ENCODE assay signal across 14 cellular contexts in the genomic region with DNA sequence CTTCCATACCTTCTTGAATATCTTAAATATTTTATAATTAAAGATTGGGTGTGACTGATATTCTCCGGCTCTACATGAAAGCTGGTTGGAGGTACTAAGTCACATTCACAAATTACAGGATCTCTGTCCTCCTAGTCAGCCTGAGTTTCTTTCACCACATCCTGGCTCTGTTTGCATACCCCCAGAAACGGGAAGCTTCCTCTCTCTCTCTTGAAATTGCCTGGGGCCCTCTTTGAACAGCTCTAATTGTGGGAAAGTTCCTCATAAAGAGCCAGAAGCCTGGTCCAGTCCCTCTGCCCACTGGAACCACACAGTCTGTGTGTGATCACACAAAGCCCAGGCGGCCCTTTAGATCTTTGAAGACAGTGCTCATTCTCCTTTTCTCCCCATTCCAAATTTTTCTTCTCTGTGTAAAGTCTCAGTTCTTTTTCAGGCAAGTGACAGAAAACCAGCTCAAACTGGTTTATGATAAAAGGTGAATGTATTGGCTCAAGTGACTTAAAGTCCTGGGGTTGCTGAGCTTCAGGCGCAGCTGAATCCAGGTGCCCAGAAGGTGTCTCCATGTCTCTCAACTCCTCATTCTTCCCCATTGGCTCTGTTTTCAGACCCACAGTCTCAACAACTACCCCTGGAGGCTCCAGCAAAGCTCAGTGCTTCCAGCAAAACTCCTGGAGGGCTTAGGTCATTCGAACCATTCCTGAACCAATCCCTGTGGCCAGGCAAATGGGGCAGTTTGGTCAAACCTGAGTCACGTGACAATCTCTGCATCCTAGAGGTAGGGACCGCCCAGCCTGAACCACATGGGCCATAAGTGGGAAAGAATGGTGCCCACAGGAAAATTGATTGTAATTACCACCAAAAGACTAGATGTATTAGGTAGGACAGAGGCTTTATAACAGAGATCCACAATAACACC. TPM values are rescaled to one million over a fixed set of nuclear protein-coding genes. Genes with fewer than 3 reads are reported as not detected.
A peak's percentile ranks its signal among the peaks of the same experiment; 100 is the strongest.
DNase-seq lines count a peak whose midpoint lies in the region; ATAC-seq, FAIRE-seq and TF ChIP-seq lines count a peak whose summit lies in the region.
"Had no signal": no experiment of that assay in that cellular context is flagged by ENCODE, and none has a peak within 500 bp of the region (broad histone marks: within the 10 kb centered on the region; RNA-seq: fewer than 3 reads in every experiment).

No MANE protein-coding gene starts in this region.

- H3K27me3 ChIP-seq in IMR-90 (ENCODE audit: control insufficient read depth, insufficient read depth, low read length) (peaks cover 4% of the 10 kb centered on the region), keratinocyte (ENCODE audit: control insufficient read depth, extremely low read depth, insufficient read depth, low read length) (peaks cover 7% of the 10 kb centered on the region)

- H3K4me3 ChIP-seq in IMR-90 (ENCODE audit: insufficient read depth, low read depth, low read length) = no peak overlapping the region
- H3K4me3 ChIP-seq in keratinocyte (ENCODE audit: control insufficient read depth in 2 of 3, extremely low read depth in 1 of 3, insufficient read depth in 2 of 3, low read depth in 1 of 3, low read length in 3 of 3) = no peak overlapping the region
- no peak overlapping the region for H3K4me3 ChIP-seq in foreskin fibroblast (ENCODE audit: low read depth in 1 of 2, low read length in 2 of 2)
- H3K4me3 ChIP-seq: GM23248 had no signal

- peaks cover 1 to 16% (median 8%) of the 10 kb centered on the region in 3 donors for H3K27me3 Mint-ChIP-seq in CD14-positive monocyte (ENCODE audit: low read depth in 3 of 3)

- no peak overlapping the region for H4K91ac ChIP-seq in IMR-90 (ENCODE audit: insufficient read depth, low read depth, low read length)

- peak overlapping the region in 6 of 7 donors; percentile 13 to 76 (median 36) for H3K27ac Mint-ChIP-seq in CD14-positive monocyte

- no peak overlapping the region for H3K27ac ChIP-seq in IMR-90 (ENCODE audit: insufficient read depth, low read length)
- no peak overlapping the region for H3K27ac ChIP-seq in keratinocyte (ENCODE audit: control insufficient read depth, insufficient read depth, low read length)
- H3K27ac ChIP-seq: GM23248 had no signal

- H3K9me3 ChIP-seq in IMR-90 (ENCODE audit: control insufficient read depth, insufficient read depth, low read length) (no peaks in the 10 kb centered on the region), keratinocyte (ENCODE audit: control insufficient read depth, low read depth, low read length) (no peaks in the 10 kb centered on the region)

- H3K79me1 ChIP-seq in IMR-90 (ENCODE audit: low read depth in 1 of 2, low read length in 2 of 2) = no peaks in the 10 kb centered on the region

- H4K5ac ChIP-seq in IMR-90 (ENCODE audit: low read depth, low read length) = no peak overlapping the region

- no peak overlapping the region for H3K18ac ChIP-seq in IMR-90 (ENCODE audit: low read depth, low read length)

- no peak overlapping the region for H2AK9ac ChIP-seq in IMR-90 (replicated peaks; ENCODE audit: low read depth, low read length, poor library complexity)

- H3K56ac ChIP-seq in IMR-90 (ENCODE audit: extremely low read depth, insufficient read depth, low read length) = no peak overlapping the region

- no peak overlapping the region for H4K8ac ChIP-seq in IMR-90 (ENCODE audit: low read depth in 2 of 2, low read length in 2 of 2)

- peak overlapping the region in 1 of 2 donors; percentile 49 for H3K4me3 Mint-ChIP-seq in CD14-positive monocyte

- no peak overlapping the region for H3K23ac ChIP-seq in IMR-90 (ENCODE audit: low read depth, low read length)

- TF ChIP-seq CTCF in CD14-positive monocyte (IDR thresholded peaks at IDR 0.05) = no peak
- TF ChIP-seq CTCF in IMR-90 (conservative IDR thresholded peaks at IDR 0.05; ENCODE audit: low read depth, low read length) = no peak
- TF ChIP-seq CTCF in keratinocyte (optimal IDR thresholded peaks at IDR 0.05 in 1 of 3, IDR thresholded peaks at IDR 0.05 in 1 of 3, conservative IDR thresholded peaks at IDR 0.05 in 1 of 3; ENCODE audit: extremely low read depth in 1 of 3, insufficient read depth in 2 of 3, low read length in 3 of 3) = no peak
- TF ChIP-seq CTCF in foreskin fibroblast (IDR thresholded peaks at IDR 0.05; ENCODE audit: low read depth, low read length) = no peak

- no TSS peak for BruUV-seq in IMR-90 (replicated peaks; lab: Mats Ljungman, UMichigan)

- H3K4me1 Mint-ChIP-seq in CD14-positive monocyte = peaks cover 32% of the 10 kb centered on the region

- no peaks in the 10 kb centered on the region for H3K9me1 ChIP-seq in IMR-90 (ENCODE audit: insufficient read depth, low read length)
- no peaks in the 10 kb centered on the region for H3K9me1 ChIP-seq in keratinocyte (ENCODE audit: control insufficient read depth, extremely low read depth, insufficient read depth, low read length)

- no peak for TF ChIP-seq POLR2A in IMR-90 (IDR thresholded peaks at IDR 0.05; ENCODE audit: low read depth, low read length)

- H3K4me2 ChIP-seq in IMR-90 (ENCODE audit: low read depth, low read length) (no peak overlapping the region), keratinocyte (ENCODE audit: control insufficient read depth, extremely low read depth, insufficient read depth, low read depth, low read length) (no peak overlapping the region)

- peaks cover 0 to 3% (median 0%) of the 10 kb centered on the region in 7 donors for H3K9me3 Mint-ChIP-seq in CD14-positive monocyte

- no peak overlapping the region for H3K4ac ChIP-seq in IMR-90 (ENCODE audit: low read depth, low read length)

- POLR2A ChIA-PET in IMR-90 (lab: Charles Lee; ENCODE audit: unreplicated experiment) = no interaction called here

- H2BK5ac ChIP-seq in IMR-90 (ENCODE audit: low read depth, low read length, poor library complexity, severe bottlenecking) = no peak overlapping the region

- H4K20me1 ChIP-seq in IMR-90 (ENCODE audit: insufficient read depth, low read length) = peaks cover 5% of the 10 kb centered on the region; the same call in 1 of the 2 replicates
- H4K20me1 ChIP-seq in keratinocyte (ENCODE audit: control insufficient read depth, extremely low read depth, insufficient read depth, low read length) = no peaks in the 10 kb centered on the region

- H2BK15ac ChIP-seq in IMR-90 (ENCODE audit: low read depth, low read length) = no peak overlapping the region

- no peak for TF ChIP-seq RAD21 in IMR-90 (IDR thresholded peaks at IDR 0.05; ENCODE audit: low read length)

- intact Hi-C loops in CD14-positive monocyte (cut with micrococcal nuclease) = no loop called here
- intact Hi-C loops in IMR-90 (cut with micrococcal nuclease) = no loop called here

- H3K36me3 ChIP-seq in IMR-90 (ENCODE audit: control insufficient read depth, insufficient read depth, low read length) = no peaks in the 10 kb centered on the region
- no peaks in the 10 kb centered on the region for H3K36me3 ChIP-seq in keratinocyte (ENCODE audit: control insufficient read depth in 2 of 2, extremely low read depth in 1 of 2, insufficient read depth in 2 of 2, low read length in 2 of 2)

- in situ Hi-C loops in IMR-90 (cut with MboI; ENCODE audit: low sequenced_read_pairs) = no loop called here
- in situ Hi-C loops in SK-MEL-5 (cut with HindIII; ENCODE audit: low pct_unique_long_range_greater_than_20kb, low sequenced_read_pairs) = no loop called here

- H3K36me3 Mint-ChIP-seq in CD14-positive monocyte = no peaks in the 10 kb centered on the region

- 81% methylated on average over 2 of the region's 7 CpGs; no CpG with 5 or more reads in 1 of the 2 experiments for WGBS in IMR-90 (ENCODE audit: extremely low coverage in 2 of 2, insufficient read length in 1 of 2), 2 experiments

- DNase-seq in CD14-positive monocyte (ENCODE audit: low spot score) (no peak), IMR-90 (no peak), SK-MEL-5 (ENCODE audit: low read depth, low spot score) (peak; percentile 53), keratinocyte (ENCODE audit: low read depth, low spot score) (no peak), GOT3 (lab: John Stamatoyannopoulos, UW) (no peak), foreskin fibroblast (no peak), COLO829 (ENCODE audit: low spot score) (no peak)
- DNase-seq: activated T-cell treated with anti-CD3 and anti-CD28 coated beads for 4 hours; effector CD8-positive, alpha-beta T cell; GM23248; T1000 had no signal

- no peak overlapping the region for H2AK5ac ChIP-seq in IMR-90 (ENCODE audit: low read depth, low read length)

- CTCF ChIA-PET in IMR-90 (lab: Yijun Ruan, JAX) = interaction anchor here (1.0 kb wide), 1 partner anchor 11 kb away, joined by 4 read pairs; no protein-coding TSS in a partner anchor

- FAIRE-seq in keratinocyte (lab: Jason Lieb, UNC) = peak; percentile 51
- FAIRE-seq: astrocyte, frontal cortex had no signal

- no peak overlapping the region for H2AFZ ChIP-seq in IMR-90 (replicated peaks; ENCODE audit: low read length, poor library complexity)
- H2AFZ ChIP-seq in keratinocyte (ENCODE audit: control insufficient read depth, low read length) = no peak overlapping the region
- H2AFZ ChIP-seq: GM23248 had no signal

- ATAC-seq in IMR-90 (ENCODE audit: low read depth) = no peak
- no peak for ATAC-seq in GM19324 (IDR thresholded peaks at IDR 0.05; ENCODE audit: low FRiP score, unreplicated experiment)

- H3K14ac ChIP-seq in IMR-90 (replicated peaks; ENCODE audit: low read depth, low read length) = 0 out of 2 replicates have a peak overlapping the region, but pooled peaks have one; percentile 33

- H3K79me2 ChIP-seq in keratinocyte (ENCODE audit: control insufficient read depth, insufficient read depth, low read length) = no peaks in the 10 kb centered on the region

- no peak overlapping the region for H3K9ac ChIP-seq in IMR-90 (ENCODE audit: low read depth, low read length)
- H3K9ac ChIP-seq in keratinocyte (ENCODE audit: control insufficient read depth, extremely low read depth, insufficient read depth, low read length) = no peak overlapping the region
- H3K9ac ChIP-seq: GM23248 had no signal

- dilution Hi-C loops in IMR-90 (cut with HindIII; ENCODE audit: low sequenced_read_pairs, unreplicated experiment) (no loop called here), keratinocyte (cut with MboI; ENCODE audit: extremely low pct_ligation_motif_present, low sequenced_read_pairs) (no loop called here)

- H2BK120ac ChIP-seq in IMR-90 (ENCODE audit: low read depth, low read length) = no peak overlapping the region

- H3K4me1 ChIP-seq in IMR-90 (ENCODE audit: control insufficient read depth, insufficient read depth, low read length) (peaks cover 4% of the 10 kb centered on the region; the same call in 1 of the 2 replicates), keratinocyte (ENCODE audit: control insufficient read depth, extremely low read depth, insufficient read depth, low read length) (peaks cover 33% of the 10 kb centered on the region)

- H2BK20ac ChIP-seq in IMR-90 (ENCODE audit: low read depth, low read length) = no peak overlapping the region

RNA-seq across cellular contexts. Expression of a gene that starts 8.5 kb away (rescaled TPM):
- polyA plus RNA-seq in CD14-positive monocyte = 1 to 10 TPM in 1 of 2 donors, under 1 TPM in 1; 0.89 to 1.5 TPM
- 1.8 and 1.9 TPM in 2 replicates for total RNA-seq in IMR-90 (2012; rRNA removed)
- polyA plus RNA-seq in IMR-90 (2012; rRNA removed) = 10.5 and 14.0 TPM in 2 replicates
- 5.5 and 10.5 TPM in 2 replicates for polyA plus RNA-seq in IMR-90 (2012; cell fraction: cytosol; rRNA removed)
- 18.8 and 32.7 TPM in 2 replicates for polyA plus RNA-seq in IMR-90 (2012; cell fraction: nucleus; rRNA removed; ENCODE audit: low replicate concordance)
- total RNA-seq in SK-MEL-5 (2014; rRNA removed; shearing (Covaris generic)) = 9.4 and 15.9 TPM in 2 replicates
- polyA plus RNA-seq in SK-MEL-5 (2015; cell fraction: cytosol; rRNA removed) = 59.3 and 80.8 TPM in 2 replicates
- 57.7 and 83.7 TPM in 2 replicates for polyA plus RNA-seq in SK-MEL-5 (2015; cell fraction: nucleus; rRNA removed)
- 2.6 to 3.8 TPM (median 3.2 TPM) in 3 replicates for polyA plus RNA-seq in keratinocyte
- polyA plus RNA-seq in keratinocyte (2011; ENCODE audit: low read depth) = 4.4 TPM
- 1.5 and 4.3 TPM in 2 replicates for polyA plus RNA-seq in keratinocyte (2011; cell fraction: cytosol; rRNA removed)
- polyA plus RNA-seq in keratinocyte (2011; cell fraction: nucleus; rRNA removed) = 12.7 and 22.4 TPM in 2 replicates
- 7.9 and 17.1 TPM in 2 replicates for polyA plus RNA-seq in keratinocyte (2012; ENCODE audit: low replicate concordance)
- polyA minus RNA-seq in keratinocyte = 7.0 to 17.7 TPM (median 7.2 TPM) in 3 replicates
- polyA minus RNA-seq in keratinocyte (2011; cell fraction: cytosol; rRNA and poly(A)+ RNA removed) = 12.1 TPM
- 16.7 and 20.6 TPM in 2 replicates for polyA minus RNA-seq in keratinocyte (2011; cell fraction: nucleus; rRNA and poly(A)+ RNA removed)
